ENCODE assay signal across 18 cellular contexts in genomic region chr17:21177854-21178600, GRCh38.
"Had no signal": no experiment of that assay in that cellular context is flagged by ENCODE, and none has a peak within 500 bp of the region (broad histone marks: within the 10 kb centered on the region; RNA-seq: fewer than 3 reads in every experiment).

No MANE protein-coding gene starts in this region.

- H3K4me3 ChIP-seq: body of pancreas, lung, mucosa of descending colon, right atrium auricular region, upper lobe of left lung had no signal

- H3K4me1 ChIP-seq: body of pancreas had no signal

- DNase-seq: activated CD4-positive, alpha-beta T cell treated with anti-CD3 and anti-CD28 coated beads, Interleukin-2, amount 50 U/mL, for 4 hours; activated naive CD4-positive, alpha-beta T cell treated with anti-CD3 and anti-CD28 coated beads, Interleukin-2, amount 10 ng/mL, durations not matched to agents 7 days and 5 days; body of pancreas; dermis blood vessel endothelial cell; hypothalamus; mucosa of descending colon; naive thymus-derived CD8-positive, alpha-beta T cell; nucleus accumbens; substantia nigra; SW 1271 had no signal

- H3K9me3 Mint-ChIP-seq: activated naive CD4-positive, alpha-beta T cell treated with anti-CD3 and anti-CD28 coated beads, Interleukin-2, amount 10 ng/mL, durations not matched to agents 7 days and 5 days; activated T-helper 1 cell treated with anti-CD3 and anti-CD28 coated beads, Interleukin-12 subunit alpha, Interleukin-12 subunit beta, Interleukin-2, Interleukin-4 antibody, amounts not matched to agents 30 ng/mL and 10 ng/mL and 1 ng/mL, durations not matched to agents 14 hours and 24 hours and 36 hours; central memory CD8-positive, alpha-beta T cell; naive thymus-derived CD8-positive, alpha-beta T cell; stimulated activated memory B cell treated with anti-CD40 and anti-IgM and Interleukin-4, amounts not matched to agents 10 μg/mL and 1 μg/mL and 100 μg/mL, for 72 hours; T-helper 2 cell treated with Interferon-gamma antibody and Interleukin-4, amounts not matched to agents 5 μg/mL and 100 μg/mL, for 36 hours had no signal

- H3K27ac ChIP-seq: body of pancreas, right atrium auricular region, upper lobe of left lung had no signal

- H3K9me3 ChIP-seq: body of pancreas, mucosa of descending colon, right atrium auricular region, upper lobe of left lung had no signal

- H3K27me3 ChIP-seq: body of pancreas, right atrium auricular region, upper lobe of left lung had no signal

- H3K27me3 Mint-ChIP-seq: activated naive CD4-positive, alpha-beta T cell treated with anti-CD3 and anti-CD28 coated beads, Interleukin-2, amount 10 ng/mL, durations not matched to agents 7 days and 5 days; central memory CD8-positive, alpha-beta T cell; naive thymus-derived CD8-positive, alpha-beta T cell; stimulated activated memory B cell treated with anti-CD40 and anti-IgM and Interleukin-4, amounts not matched to agents 10 μg/mL and 1 μg/mL and 100 μg/mL, for 72 hours had no signal

- H3K27ac Mint-ChIP-seq: activated naive CD4-positive, alpha-beta T cell treated with anti-CD3 and anti-CD28 coated beads, Interleukin-2, amount 10 ng/mL, durations not matched to agents 7 days and 5 days; activated T-helper 1 cell treated with anti-CD3 and anti-CD28 coated beads, Interleukin-12 subunit alpha, Interleukin-12 subunit beta, Interleukin-2, Interleukin-4 antibody, amounts not matched to agents 30 ng/mL and 10 ng/mL and 1 ng/mL, durations not matched to agents 14 hours and 24 hours and 36 hours; stimulated activated memory B cell treated with anti-CD40 and anti-IgM and Interleukin-4, amounts not matched to agents 10 μg/mL and 1 μg/mL and 100 μg/mL, for 72 hours; T-helper 2 cell treated with Interferon-gamma antibody and Interleukin-4, amounts not matched to agents 5 μg/mL and 100 μg/mL, for 36 hours had no signal

- H3K4me3 Mint-ChIP-seq: activated naive CD4-positive, alpha-beta T cell treated with anti-CD3 and anti-CD28 coated beads, Interleukin-2, amount 10 ng/mL, durations not matched to agents 7 days and 5 days; activated T-helper 1 cell treated with anti-CD3 and anti-CD28 coated beads, Interleukin-12 subunit alpha, Interleukin-12 subunit beta, Interleukin-2, Interleukin-4 antibody, amounts not matched to agents 30 ng/mL and 10 ng/mL and 1 ng/mL, durations not matched to agents 14 hours and 24 hours and 36 hours; central memory CD8-positive, alpha-beta T cell; naive thymus-derived CD8-positive, alpha-beta T cell; stimulated activated memory B cell treated with anti-CD40 and anti-IgM and Interleukin-4, amounts not matched to agents 10 μg/mL and 1 μg/mL and 100 μg/mL, for 72 hours; T-helper 2 cell treated with Interferon-gamma antibody and Interleukin-4, amounts not matched to agents 5 μg/mL and 100 μg/mL, for 36 hours had no signal

- H3K4me1 Mint-ChIP-seq: activated naive CD4-positive, alpha-beta T cell treated with anti-CD3 and anti-CD28 coated beads, Interleukin-2, amount 10 ng/mL, durations not matched to agents 7 days and 5 days; stimulated activated memory B cell treated with anti-CD40 and anti-IgM and Interleukin-4, amounts not matched to agents 10 μg/mL and 1 μg/mL and 100 μg/mL, for 72 hours had no signal

- ATAC-seq: activated CD4-positive, CD25-positive, alpha-beta regulatory T cell treated with anti-CD3 and anti-CD28 coated beads, Interleukin-2, amount 50 U/mL, for 24 hours; body of pancreas; mucosa of descending colon; naive thymus-derived CD8-positive, alpha-beta T cell; stimulated activated memory B cell treated with anti-CD40 and anti-IgM and Interleukin-4, amounts not matched to agents 10 μg/mL and 1 μg/mL and 100 μg/mL, for 72 hours had no signal
